33 cellular contexts compared by ENCODE assay signal in genomic region chr6:88741939-88742338, GRCh38.
"Had no signal": no experiment of that assay in that cellular context is flagged by ENCODE, and none has a peak within 500 bp of the region (broad histone marks: within the 10 kb centered on the region; RNA-seq: fewer than 3 reads in every experiment).

No MANE protein-coding gene starts in this region.

- H3K4me3 ChIP-seq: adrenal gland, body of pancreas, breast epithelium had no signal

- H3K27me3 ChIP-seq: adrenal gland, body of pancreas, brain microvascular endothelial cell, breast epithelium had no signal

- H3K27ac ChIP-seq: adrenal gland, body of pancreas, brain microvascular endothelial cell, breast epithelium, VCaP had no signal

- FAIRE-seq: astrocyte, TTC549 had no signal

- H3K4me1 ChIP-seq: adrenal gland, body of pancreas, breast epithelium had no signal

- DNase-seq: activated B cell treated with CpG ODN at 0.5 μM for 24 hours; activated CD4-positive, alpha-beta memory T cell treated with anti-CD3 and anti-CD28 coated beads for 36 hours; activated CD4-positive, alpha-beta T cell treated with anti-CD3 and anti-CD28 coated beads for 4 hours; activated CD4-positive, alpha-beta T cell treated with anti-CD3 and anti-CD28 coated beads, Interleukin-2, amount 10 ng/mL, durations not matched to agents 24 days and 14 days; activated CD4-positive, alpha-beta T cell treated with anti-CD3 and anti-CD28 coated beads, Interleukin-2, amount 50 U/mL, for 1 hour; activated CD4-positive, alpha-beta T cell treated with anti-CD3 and anti-CD28 coated beads, Interleukin-2, amount 50 U/mL, for 4 hours; activated CD4-positive, CD25-positive, alpha-beta regulatory T cell treated with anti-CD3 and anti-CD28 coated beads, Interleukin-2, amount 50 U/mL, for 72 hours; activated CD8-positive, alpha-beta memory T cell treated with anti-CD3 and anti-CD28 coated beads, Interleukin-2, amount 50 U/mL, for 4 hours; activated CD8-positive, alpha-beta T cell treated with anti-CD3 and anti-CD28 coated beads for 36 hours; activated effector memory CD4-positive, alpha-beta T cell treated with anti-CD3 and anti-CD28 coated beads, Interleukin-2, amount 50 U/mL, for 16 hours; activated gamma-delta T cell treated with Interleukin-2 at 50 U/mL for 16 hours; activated naive CD4-positive, alpha-beta T cell; activated naive CD4-positive, alpha-beta T cell treated with anti-CD3 and anti-CD28 coated beads for 36 hours; activated naive CD4-positive, alpha-beta T cell treated with anti-CD3 and anti-CD28 coated beads, Interleukin-2, amount 50 U/mL, for 16 hours; activated naive CD8-positive, alpha-beta T cell treated with anti-CD3 and anti-CD28 coated beads for 36 hours; activated T-cell treated with anti-CD3 and anti-CD28 coated beads for 4 hours; activated T-cell treated with anti-CD3 and anti-CD28 coated beads, Interleukin-2, amount 50 U/mL, for 1 hour; activated T-cell treated with anti-CD3 and anti-CD28 coated beads, Interleukin-2, amount 50 U/mL, for 4 hours; activated T-cell treated with anti-CD3 and anti-CD28 coated beads, Interleukin-2, amount 50 U/mL, for 72 hours; adrenal gland; amniotic stem cell; aorta; body of pancreas; brain microvascular endothelial cell; central memory CD4-positive, alpha-beta T cell; T-helper 2 cell; T-helper 9 cell had no signal

- H3K36me3 ChIP-seq: adrenal gland, brain microvascular endothelial cell, breast epithelium had no signal

- H3K9me3 ChIP-seq: adrenal gland, body of pancreas, breast epithelium had no signal

- ATAC-seq: activated CD8-positive, alpha-beta T cell treated with anti-CD3 and anti-CD28 coated beads for 36 hours; activated naive CD4-positive, alpha-beta T cell treated with anti-CD3 and anti-CD28 coated beads, Interleukin-2, amount 50 U/mL, for 72 hours; activated T-cell treated with anti-CD3 and anti-CD28 coated beads, Interleukin-2, amount 50 U/mL, for 4 hours; activated T-cell treated with anti-CD3 and anti-CD28 coated beads, Interleukin-2, amount 50 U/mL, for 72 hours; activated T-helper 17 cell treated with anti-CD3 and anti-CD28 coated beads, Interleukin-2, amount 50 U/mL, for 72 hours; body of pancreas had no signal
